ENCODE assay signal across 22 cellular contexts in the genomic region with DNA sequence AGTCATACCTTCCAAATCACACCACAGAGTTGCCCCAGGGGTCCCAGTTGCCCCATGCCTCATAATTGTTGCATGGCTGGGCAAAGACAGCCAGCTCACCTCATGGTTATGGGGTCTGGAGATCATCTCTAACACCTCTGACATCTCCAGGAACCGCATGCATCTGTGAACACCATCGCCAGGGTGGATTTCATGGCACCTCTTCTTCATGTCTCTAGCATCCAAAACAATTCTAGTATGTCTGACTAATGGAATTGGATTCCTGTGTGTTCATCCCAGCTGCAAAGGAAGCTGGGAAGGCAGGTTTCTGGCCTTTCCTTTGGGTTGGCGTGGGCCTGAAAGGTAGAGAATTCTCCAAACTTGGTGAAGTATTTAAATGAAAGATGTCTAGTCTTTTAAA.
"Had no signal": no experiment of that assay in that cellular context is flagged by ENCODE, and none has a peak within 500 bp of the region (broad histone marks: within the 10 kb centered on the region; RNA-seq: fewer than 3 reads in every experiment).

No MANE protein-coding gene starts in this region.

- H3K4me3 ChIP-seq: esophagus squamous epithelium, heart left ventricle, neural progenitor cell, prostate gland, suprapubic skin, transverse colon, vagina had no signal

- H3K36me3 ChIP-seq: esophagus squamous epithelium, heart left ventricle, neural progenitor cell, prostate gland, suprapubic skin, transverse colon, vagina, WERI-Rb-1 had no signal

- ATAC-seq: effector memory CD8-positive, alpha-beta T cell; naive thymus-derived CD4-positive, alpha-beta T cell; right cardiac atrium; stimulated activated naive CD8-positive, alpha-beta T cell treated with anti-CD3 and anti-CD28 coated beads, Interleukin-15, amount 100 ng/mL, for 72 hours; T-helper 17 cell had no signal

- DNase-seq: activated CD4-positive, alpha-beta T cell treated with anti-CD3 and anti-CD28 coated beads for 1 hour; activated CD8-positive, alpha-beta memory T cell treated with anti-CD3 and anti-CD28 coated beads for 24 hours; activated CD8-positive, alpha-beta memory T cell treated with anti-CD3 and anti-CD28 coated beads, Interleukin-2, amount 50 U/mL, for 48 hours; activated gamma-delta T cell; activated T-cell treated with anti-CD3 and anti-CD28 coated beads, Interleukin-2, amount 50 U/mL, for 48 hours; effector memory CD8-positive, alpha-beta T cell; esophagus squamous epithelium; foreskin melanocyte; heart left ventricle; mesendoderm; naive thymus-derived CD4-positive, alpha-beta T cell; right cardiac atrium; small intestine; stimulated activated CD4-positive, alpha-beta T cell treated with anti-CD3 and anti-CD28 coated beads, Interleukin-4, amount 100 ng/mL, for 1 hour; stimulated activated naive CD8-positive, alpha-beta T cell treated with anti-CD3 and anti-CD28 coated beads, Interleukin-15, amount 100 ng/mL, for 72 hours; T-helper 17 cell; transverse colon; WERI-Rb-1 had no signal

- H3K27me3 ChIP-seq: esophagus squamous epithelium, heart left ventricle, neural progenitor cell, suprapubic skin, transverse colon, vagina had no signal

- H3K27ac ChIP-seq: esophagus squamous epithelium, heart left ventricle, neural progenitor cell, prostate gland, suprapubic skin, transverse colon, vagina, WERI-Rb-1 had no signal

- H3K9me3 ChIP-seq: esophagus squamous epithelium, prostate gland, suprapubic skin, transverse colon, vagina had no signal

- H3K4me1 ChIP-seq: prostate gland, suprapubic skin, vagina had no signal
